ENCODE assay signal across 7 cellular contexts in the genomic region with DNA sequence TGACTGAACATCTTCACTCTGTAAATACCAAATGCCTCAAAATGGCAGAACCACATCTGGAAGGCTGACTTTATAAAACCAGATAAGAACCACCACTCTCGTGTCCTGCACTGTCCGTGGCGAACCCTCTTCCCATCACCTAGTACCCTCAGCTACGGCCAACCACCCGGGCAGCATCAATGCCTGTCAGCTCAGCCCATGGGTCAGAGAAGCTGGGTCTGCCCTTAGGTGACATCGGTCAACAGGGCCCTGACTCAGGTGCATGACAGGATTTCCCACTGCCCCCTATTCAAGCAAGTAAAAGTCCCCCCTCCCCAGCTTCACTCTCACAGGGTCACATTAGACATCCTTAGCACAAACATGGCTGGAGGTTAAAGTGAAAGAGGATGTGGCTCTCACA.
"Had no signal": no experiment of that assay in that cellular context is flagged by ENCODE, and none has a peak within 500 bp of the region (broad histone marks: within the 10 kb centered on the region; RNA-seq: fewer than 3 reads in every experiment).

No MANE protein-coding gene starts in this region.

- H3K4me3 Mint-ChIP-seq: GM23338, H9, IgD-negative memory B cell had no signal

- H3K27ac Mint-ChIP-seq: GM23338, H9, IgD-negative memory B cell had no signal

- H2AFZ ChIP-seq: GM23338 had no signal

- H3K27ac ChIP-seq: HL-60 had no signal

- H3K4me3 ChIP-seq: GM23338 had no signal

- ATAC-seq: GM23338, HepG2 had no signal

- DNase-seq: H9, HCEC 1CT, KBM-7 had no signal

- H3K27me3 Mint-ChIP-seq: IgD-negative memory B cell had no signal

- H3K4me2 ChIP-seq: GM23338 had no signal
